Comparison of ENCODE assay signal across 8 cellular contexts in the genomic region with DNA sequence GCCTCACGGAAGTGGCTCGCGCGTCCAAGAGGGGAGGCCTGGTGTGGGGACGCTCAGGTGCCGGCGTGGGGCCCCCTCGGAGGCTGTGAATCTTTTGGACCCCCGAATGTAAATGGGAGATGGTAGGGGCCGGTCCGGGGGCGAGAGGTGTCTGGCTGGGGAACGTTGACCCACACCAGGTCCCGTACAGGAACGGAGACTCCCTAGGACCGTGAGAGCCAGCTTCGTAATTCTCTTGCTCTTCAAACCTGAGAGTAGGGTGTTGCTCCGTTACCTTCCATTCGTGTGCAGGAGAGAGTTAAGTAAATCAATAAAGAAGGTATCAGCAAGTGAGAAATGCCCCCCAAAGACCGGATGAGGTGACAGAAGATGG. TPM values are rescaled to one million over a fixed set of nuclear protein-coding genes. Genes with fewer than 3 reads are reported as not detected.
A peak's percentile ranks its signal among the peaks of the same experiment; 100 is the strongest.
DNase-seq lines count a peak whose midpoint lies in the region; ATAC-seq and TF ChIP-seq lines count a peak whose summit lies in the region.

No MANE protein-coding gene starts in this region.

- peak; percentile 1 for ATAC-seq in Right ventricle myocardium superior (ENCODE audit: poor library complexity)

- no peaks in the 10 kb centered on the region for H3K9me3 ChIP-seq in WERI-Rb-1 (ENCODE audit: severe bottlenecking)
- no peaks in the 10 kb centered on the region for H3K9me3 ChIP-seq in skeletal muscle satellite cell (replicated peaks; ENCODE audit: low read length)

- H3K27ac Mint-ChIP-seq in activated naive CD4-positive, alpha-beta T cell treated with anti-CD3 and anti-CD28 coated beads for 36 hours: peak overlapping the region; percentile 98

- intact Hi-C loops in activated naive CD4-positive, alpha-beta T cell treated with anti-CD3 and anti-CD28 coated beads for 36 hours (cut with micrococcal nuclease): loop anchor here (2.0 to 10.0 kb wide), 4 partner anchors 38 to 1294 kb away; partner anchors contain the start of genes ERI2 and REXO5
- intact Hi-C loops in Right ventricle myocardium superior (cut with DNase I): loop anchor here (5.0 kb wide), 1 partner anchor 49 kb away; no protein-coding TSS in a partner anchor

- peaks cover 49% of the 10 kb centered on the region for H3K36me3 ChIP-seq in WERI-Rb-1
- peaks cover 13% of the 10 kb centered on the region for H3K36me3 ChIP-seq in skeletal muscle satellite cell (ENCODE audit: insufficient read depth, low read length)

- H3K9ac ChIP-seq in skeletal muscle satellite cell (ENCODE audit: low read depth, low read length): peak overlapping the region; percentile 100

- no peak for TF ChIP-seq CTCF in WERI-Rb-1 (IDR thresholded peaks at IDR 0.05; ENCODE audit: low read depth, low read length)

- H3K4me3 ChIP-seq in WERI-Rb-1 (ENCODE audit: low read depth, low read length) (peak overlapping the region; percentile 71), skeletal muscle satellite cell (ENCODE audit: low read length) (peak overlapping the region; percentile 90)

- CTCF ChIA-PET in activated naive CD4-positive, alpha-beta T cell treated with anti-CD3 and anti-CD28 coated beads for 36 hours (lab: Charles Lee): no interaction called here

- H3K27me3 Mint-ChIP-seq in activated naive CD4-positive, alpha-beta T cell treated with anti-CD3 and anti-CD28 coated beads for 36 hours (ENCODE audit: low read depth): no peaks in the 10 kb centered on the region

- no peak for DNase-seq in activated naive CD4-positive, alpha-beta T cell treated with anti-CD3 and anti-CD28 coated beads for 36 hours
- DNase-seq in activated naive CD4-positive, alpha-beta T cell treated with Interleukin-2 at 50 U/mL for 16 hours: no peak
- DNase-seq in WERI-Rb-1: no peak
- no peak for DNase-seq in Right ventricle myocardium superior
- no peak for DNase-seq in SK-N-DZ (ENCODE audit: low spot score)
- DNase-seq in NCI-H774 (lab: John Stamatoyannopoulos, UW): no peak
- no peak for DNase-seq in NCI-H2081 treated with DMSO at 0.1 percent for 48 hours (lab: John Stamatoyannopoulos, UW)

- H3K27me3 ChIP-seq in WERI-Rb-1 (ENCODE audit: insufficient read depth, low read depth, severe bottlenecking) (no peaks in the 10 kb centered on the region), skeletal muscle satellite cell (ENCODE audit: control insufficient read depth, insufficient read depth, low read length) (no peaks in the 10 kb centered on the region)

- H3K4me1 Mint-ChIP-seq in activated naive CD4-positive, alpha-beta T cell treated with anti-CD3 and anti-CD28 coated beads for 36 hours (ENCODE audit: low read depth): peaks cover 59% of the 10 kb centered on the region

- H3K4me2 ChIP-seq in skeletal muscle satellite cell (ENCODE audit: low read length): peak overlapping the region; percentile 93

- H3K4me1 ChIP-seq in skeletal muscle satellite cell (ENCODE audit: control insufficient read depth, insufficient read depth, low read length): peaks cover 67% of the 10 kb centered on the region

- peaks cover 2% of the 10 kb centered on the region for H3K36me3 Mint-ChIP-seq in activated naive CD4-positive, alpha-beta T cell treated with anti-CD3 and anti-CD28 coated beads for 36 hours (ENCODE audit: low read depth)

- no peaks in the 10 kb centered on the region for H3K9me3 Mint-ChIP-seq in activated naive CD4-positive, alpha-beta T cell treated with anti-CD3 and anti-CD28 coated beads for 36 hours

- H3K4me3 Mint-ChIP-seq in activated naive CD4-positive, alpha-beta T cell treated with anti-CD3 and anti-CD28 coated beads for 36 hours: peak overlapping the region; percentile 96

- peak overlapping the region; percentile 98 for H3K27ac ChIP-seq in WERI-Rb-1

RNA-seq across cellular contexts. Expression of gene LYRM1, which starts 0.5 kb away (rescaled TPM):
- 10 to 100 TPM; 20.4 to 20.8 TPM for total RNA-seq in activated naive CD4-positive, alpha-beta T cell treated with anti-CD3 and anti-CD28 coated beads for 36 hours
- total RNA-seq in Right ventricle myocardium superior: 49.8 TPM
- total RNA-seq in skeletal muscle satellite cell (2012; rRNA removed): 50.5 and 66.7 TPM in 2 replicates
- 36.6 and 48.7 TPM in 2 replicates for polyA plus RNA-seq in SK-N-DZ (2014; cell fraction: cytosol; rRNA removed)
- polyA plus RNA-seq in SK-N-DZ (2014; cell fraction: nucleus; rRNA removed): 22.8 and 33.8 TPM in 2 replicates

RNA-seq across cellular contexts. Expression of gene DCUN1D3, which starts 0.9 kb away (rescaled TPM):
- total RNA-seq in activated naive CD4-positive, alpha-beta T cell treated with anti-CD3 and anti-CD28 coated beads for 36 hours: 1 to 10 TPM; 3.0 to 3.4 TPM
- total RNA-seq in Right ventricle myocardium superior: 14.6 TPM
- 28.2 and 29.4 TPM in 2 replicates for total RNA-seq in skeletal muscle satellite cell (2012; rRNA removed)
- polyA plus RNA-seq in SK-N-DZ (2014; cell fraction: cytosol; rRNA removed): 4.4 and 7.9 TPM in 2 replicates
- 5.9 and 6.6 TPM in 2 replicates for polyA plus RNA-seq in SK-N-DZ (2014; cell fraction: nucleus; rRNA removed)
